Comparison of ENCODE assay signal across 35 cellular contexts in the genomic region with DNA sequence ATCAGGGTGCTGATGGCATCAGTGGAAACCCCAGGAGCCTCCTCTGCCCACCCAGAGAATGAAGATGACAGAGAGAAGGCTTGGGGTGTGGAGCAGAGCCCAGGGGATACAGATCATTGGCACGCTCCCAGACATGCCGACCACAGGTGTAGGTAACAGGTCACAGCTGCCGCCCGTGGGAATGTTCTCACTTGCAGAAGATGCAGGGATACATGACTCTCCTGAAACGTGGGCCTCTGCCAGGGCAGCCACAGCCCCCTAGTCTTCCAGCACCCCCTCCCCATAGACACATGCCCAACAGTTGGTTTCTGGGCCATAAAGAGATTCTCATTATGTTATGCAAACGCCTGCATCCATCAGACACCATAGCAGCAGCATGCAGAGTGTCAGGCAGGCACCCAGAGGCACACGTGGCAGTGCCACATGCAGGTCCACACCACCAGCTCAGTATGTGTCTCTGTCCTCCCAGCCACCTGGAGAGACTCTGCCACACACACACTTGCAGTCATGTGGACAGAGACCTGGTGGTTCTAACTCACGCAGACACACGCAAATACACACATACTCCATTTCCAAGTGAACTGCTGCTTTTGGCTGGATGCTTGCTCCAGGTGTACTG. TPM values are rescaled to one million over a fixed set of nuclear protein-coding genes. Genes with fewer than 3 reads are reported as not detected.
"Had no signal": no experiment of that assay in that cellular context is flagged by ENCODE, and none has a peak within 500 bp of the region (broad histone marks: within the 10 kb centered on the region; RNA-seq: fewer than 3 reads in every experiment).

No MANE protein-coding gene starts in this region.

- H3K9me3 Mint-ChIP-seq: activated CD4-positive, alpha-beta memory T cell treated with anti-CD3 and anti-CD28 coated beads for 36 hours; activated naive CD4-positive, alpha-beta T cell treated with anti-CD3 and anti-CD28 coated beads for 36 hours; activated naive CD8-positive, alpha-beta T cell treated with anti-CD3 and anti-CD28 coated beads for 36 hours; activated T-helper 1 cell treated with anti-CD3 and anti-CD28 coated beads, Interleukin-12 subunit alpha, Interleukin-12 subunit beta, Interleukin-2, Interleukin-4 antibody, amounts not matched to agents 30 ng/mL and 10 ng/mL and 1 ng/mL, durations not matched to agents 14 hours and 24 hours and 36 hours; endodermal cell; immature natural killer cell; neural crest cell; stimulated activated effector memory CD8-positive, alpha-beta T cell treated with anti-CD3 and anti-CD28 coated beads, Interleukin-12 subunit alpha, Interleukin-12 subunit beta, amount 100 ng/mL, for 72 hours; stimulated activated naive CD8-positive, alpha-beta T cell treated with anti-CD3 and anti-CD28 coated beads, Interleukin-15, Interleukin-2, amounts not matched to agents 100 ng/mL and 50 ng/mL, for 24 hours had no signal

- H3K4me1 ChIP-seq: ascending aorta, right lobe of liver, thyroid gland, upper lobe of left lung had no signal

- H3K27me3 ChIP-seq: adrenal gland, ascending aorta, brain microvascular endothelial cell, right lobe of liver, thyroid gland, upper lobe of left lung had no signal

- H3K4me3 Mint-ChIP-seq: activated CD4-positive, alpha-beta memory T cell treated with anti-CD3 and anti-CD28 coated beads for 36 hours; activated naive CD4-positive, alpha-beta T cell treated with anti-CD3 and anti-CD28 coated beads for 36 hours; activated naive CD8-positive, alpha-beta T cell treated with anti-CD3 and anti-CD28 coated beads for 36 hours; activated T-helper 1 cell treated with anti-CD3 and anti-CD28 coated beads, Interleukin-12 subunit alpha, Interleukin-12 subunit beta, Interleukin-2, Interleukin-4 antibody, amounts not matched to agents 30 ng/mL and 10 ng/mL and 1 ng/mL, durations not matched to agents 14 hours and 24 hours and 36 hours; endodermal cell; immature natural killer cell; neural crest cell; stimulated activated effector memory CD8-positive, alpha-beta T cell treated with anti-CD3 and anti-CD28 coated beads, Interleukin-12 subunit alpha, Interleukin-12 subunit beta, amount 100 ng/mL, for 72 hours; stimulated activated naive CD8-positive, alpha-beta T cell treated with anti-CD3 and anti-CD28 coated beads, Interleukin-15, Interleukin-2, amounts not matched to agents 100 ng/mL and 50 ng/mL, for 24 hours had no signal

- FAIRE-seq: kidney had no signal

- H3K36me3 ChIP-seq: adrenal gland, ascending aorta, brain microvascular endothelial cell, right lobe of liver, thyroid gland, upper lobe of left lung had no signal

- H3K4me1 Mint-ChIP-seq: activated naive CD8-positive, alpha-beta T cell treated with anti-CD3 and anti-CD28 coated beads for 36 hours; immature natural killer cell; stimulated activated effector memory CD8-positive, alpha-beta T cell treated with anti-CD3 and anti-CD28 coated beads, Interleukin-12 subunit alpha, Interleukin-12 subunit beta, amount 100 ng/mL, for 72 hours had no signal

- H3K4me3 ChIP-seq: adrenal gland, ascending aorta, right lobe of liver, skin epidermis, thyroid gland, upper lobe of left lung had no signal

- H3K27ac Mint-ChIP-seq: activated CD4-positive, alpha-beta memory T cell treated with anti-CD3 and anti-CD28 coated beads for 36 hours; activated naive CD4-positive, alpha-beta T cell treated with anti-CD3 and anti-CD28 coated beads for 36 hours; activated naive CD8-positive, alpha-beta T cell treated with anti-CD3 and anti-CD28 coated beads for 36 hours; activated T-helper 1 cell treated with anti-CD3 and anti-CD28 coated beads, Interleukin-12 subunit alpha, Interleukin-12 subunit beta, Interleukin-2, Interleukin-4 antibody, amounts not matched to agents 30 ng/mL and 10 ng/mL and 1 ng/mL, durations not matched to agents 14 hours and 24 hours and 36 hours; endodermal cell; immature natural killer cell; progenitor cell of endocrine pancreas; stimulated activated effector memory CD8-positive, alpha-beta T cell treated with anti-CD3 and anti-CD28 coated beads, Interleukin-12 subunit alpha, Interleukin-12 subunit beta, amount 100 ng/mL, for 72 hours; stimulated activated naive CD8-positive, alpha-beta T cell treated with anti-CD3 and anti-CD28 coated beads, Interleukin-15, Interleukin-2, amounts not matched to agents 100 ng/mL and 50 ng/mL, for 24 hours had no signal

- DNase-seq: activated CD4-positive, alpha-beta memory T cell treated with anti-CD3 and anti-CD28 coated beads for 36 hours; activated CD4-positive, alpha-beta T cell treated with anti-CD3 and anti-CD28 coated beads for 4 hours; activated CD4-positive, CD25-positive, alpha-beta regulatory T cell; activated CD8-positive, alpha-beta memory T cell treated with anti-CD3 and anti-CD28 coated beads, Interleukin-2, amount 50 U/mL, for 4 hours; activated effector memory CD4-positive, alpha-beta T cell treated with anti-CD3 and anti-CD28 coated beads, Interleukin-2, amount 50 U/mL, for 16 hours; activated naive CD4-positive, alpha-beta T cell treated with anti-CD3 and anti-CD28 coated beads for 36 hours; activated naive CD8-positive, alpha-beta T cell treated with anti-CD3 and anti-CD28 coated beads for 36 hours; activated T-cell treated with anti-CD3 and anti-CD28 coated beads, Interleukin-2, amount 50 U/mL, for 1 hour; adrenal gland; brain microvascular endothelial cell; cortex of kidney; foreskin fibroblast; hypothalamus; immature natural killer cell; left colon; mammary epithelial cell; right lobe of liver; stimulated activated CD4-positive, alpha-beta T cell treated with anti-CD3 and anti-CD28 coated beads, Interleukin-4, amount 100 ng/mL, for 24 hours; T-helper 2 cell; thyroid gland; upper lobe of left lung had no signal

- H3K27ac ChIP-seq: adrenal gland, ascending aorta, brain microvascular endothelial cell, right lobe of liver, skin epidermis, thyroid gland, upper lobe of left lung had no signal

- H3K9me3 ChIP-seq: adrenal gland, ascending aorta, right lobe of liver, thyroid gland, upper lobe of left lung had no signal

- H3K36me3 Mint-ChIP-seq: activated CD4-positive, alpha-beta memory T cell treated with anti-CD3 and anti-CD28 coated beads for 36 hours; activated naive CD8-positive, alpha-beta T cell treated with anti-CD3 and anti-CD28 coated beads for 36 hours; immature natural killer cell; stimulated activated effector memory CD8-positive, alpha-beta T cell treated with anti-CD3 and anti-CD28 coated beads, Interleukin-12 subunit alpha, Interleukin-12 subunit beta, amount 100 ng/mL, for 72 hours had no signal

- H3K27me3 Mint-ChIP-seq: stimulated activated naive CD8-positive, alpha-beta T cell treated with anti-CD3 and anti-CD28 coated beads, Interleukin-15, Interleukin-2, amounts not matched to agents 100 ng/mL and 50 ng/mL, for 24 hours had no signal

RNA-seq across cellular contexts. Expression of a gene that starts 45.5 kb away (rescaled TPM):
- total RNA-seq: activated CD4-positive, alpha-beta memory T cell treated with anti-CD3 and anti-CD28 coated beads for 36 hours; activated CD8-positive, alpha-beta memory T cell treated with anti-CD3 and anti-CD28 coated beads for 36 hours; activated naive CD4-positive, alpha-beta T cell treated with anti-CD3 and anti-CD28 coated beads for 36 hours; activated naive CD8-positive, alpha-beta T cell treated with anti-CD3 and anti-CD28 coated beads for 36 hours; ascending aorta; kidney; mammary epithelial cell; mucosa of gallbladder; neural crest cell; osteoblast; renal cortical epithelial cell; subcutaneous adipose tissue had no signal
- polyA plus RNA-seq: mammary epithelial cell had no signal
